In the genomic region with DNA sequence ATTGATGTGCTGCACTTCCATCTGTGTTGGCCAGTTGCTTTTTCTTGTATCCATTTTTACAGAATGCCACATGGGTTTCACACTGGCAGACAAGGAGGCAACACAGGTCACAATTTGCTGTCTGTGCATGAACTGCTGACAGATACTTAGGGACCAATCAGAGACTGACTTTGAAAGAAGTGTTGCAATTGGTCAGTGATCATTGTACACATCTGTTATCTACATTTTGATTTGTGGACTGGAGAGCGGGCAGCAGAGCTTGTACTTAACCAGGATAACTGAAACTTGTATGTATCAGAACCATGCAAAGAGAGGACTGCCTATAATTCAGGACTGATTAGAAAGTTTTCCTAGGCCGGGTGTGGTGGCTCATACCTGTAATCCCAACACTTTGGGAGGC, we compare ENCODE assay signal across 19 cellular contexts. TPM values are rescaled to one million over a fixed set of nuclear protein-coding genes. Genes with fewer than 3 reads are reported as not detected.
DNase-seq lines count a peak whose midpoint lies in the region; FAIRE-seq and TF ChIP-seq lines count a peak whose summit lies in the region.
"Had no signal": no experiment of that assay in that cellular context is flagged by ENCODE, and none has a peak within 500 bp of the region (broad histone marks: within the 10 kb centered on the region; RNA-seq: fewer than 3 reads in every experiment).

No MANE protein-coding gene starts in this region.

- peak; percentile 90 for FAIRE-seq in G401.6 (lab: Jason Lieb, UNC)
- FAIRE-seq: GM19239 had no signal

- intact Hi-C loops in OCI-LY7 (cut with micrococcal nuclease; ENCODE audit: unreplicated experiment) = no loop called here
- intact Hi-C loops in activated T-helper 2 cell treated with anti-CD3 and anti-CD28 coated beads, Interferon-gamma antibody, Interleukin-2, Interleukin-4, amounts not matched to agents 10 μg/mL and 5 μg/mL and 100 μg/mL, durations not matched to agents 14 hours and 24 hours and 36 hours (cut with micrococcal nuclease) = no loop called here

- POLR2A ChIA-PET in OCI-LY7 (lab: Charles Lee) = no interaction called here

- H3K4me3 Mint-ChIP-seq in activated T-helper 2 cell treated with anti-CD3 and anti-CD28 coated beads, Interferon-gamma antibody, Interleukin-2, Interleukin-4, amounts not matched to agents 10 μg/mL and 5 μg/mL and 100 μg/mL, durations not matched to agents 14 hours and 24 hours and 36 hours (ENCODE audit: low read depth) = no peak overlapping the region
- no peak overlapping the region for H3K4me3 Mint-ChIP-seq in glutamatergic neuron (ENCODE audit: unreplicated experiment)
- H3K4me3 Mint-ChIP-seq: activated T-helper 1 cell treated with anti-CD3 and anti-CD28 coated beads, Interleukin-12 subunit alpha, Interleukin-12 subunit beta, Interleukin-2, Interleukin-4 antibody, amounts not matched to agents 30 ng/mL and 10 ng/mL and 1 ng/mL, durations not matched to agents 14 hours and 24 hours and 36 hours; immature natural killer cell had no signal

- no peak overlapping the region for H3K4me2 ChIP-seq in OCI-LY7 (ENCODE audit: low read length)
- H3K4me2 ChIP-seq: BLaER1, KMS-11 had no signal

- DNase-seq in OCI-LY7 (ENCODE audit: low spot score) = peak; percentile 52
- peak; percentile 56 for DNase-seq in dermis blood vessel endothelial cell
- DNase-seq in activated effector memory CD4-positive, alpha-beta T cell treated with anti-CD3 and anti-CD28 coated beads, Interleukin-2, amount 50 U/mL, for 16 hours = no peak
- no peak for DNase-seq in activated T-helper 2 cell treated with anti-CD3 and anti-CD28 coated beads, Interferon-gamma antibody, Interleukin-2, Interleukin-4, amounts not matched to agents 10 μg/mL and 5 μg/mL and 100 μg/mL, durations not matched to agents 14 hours and 24 hours and 36 hours (ENCODE audit: low spot score)
- no peak for DNase-seq in DMS153 (lab: John Stamatoyannopoulos, UW)
- no peak for DNase-seq in glutamatergic neuron
- DNase-seq: esophagus squamous epithelium; GOT3; immature natural killer cell; NCI-H2171; stimulated activated CD4-positive, alpha-beta T cell treated with anti-CD3 and anti-CD28 coated beads, Interleukin-12 subunit alpha, Interleukin-12 subunit beta, amount 100 ng/mL, for 4 hours; stimulated activated CD8-positive, alpha-beta memory T cell treated with anti-CD3 and anti-CD28 coated beads, Interleukin-4, amount 100 ng/mL, for 48 hours; upper lobe of right lung had no signal

- no peaks in the 10 kb centered on the region for H4K20me1 ChIP-seq in OCI-LY7 (ENCODE audit: insufficient read depth, low read length)

- no peak overlapping the region; the same call in 1 of the 2 replicates for H2AFZ ChIP-seq in OCI-LY7 (ENCODE audit: low read length)

- H3K9me3 ChIP-seq in OCI-LY7 (ENCODE audit: low read length) = no peaks in the 10 kb centered on the region
- H3K9me3 ChIP-seq: BLaER1, esophagus squamous epithelium, upper lobe of right lung had no signal

- no peaks in the 10 kb centered on the region for H3K9me3 Mint-ChIP-seq in activated T-helper 2 cell treated with anti-CD3 and anti-CD28 coated beads, Interferon-gamma antibody, Interleukin-2, Interleukin-4, amounts not matched to agents 10 μg/mL and 5 μg/mL and 100 μg/mL, durations not matched to agents 14 hours and 24 hours and 36 hours
- H3K9me3 Mint-ChIP-seq in glutamatergic neuron (ENCODE audit: unreplicated experiment) = no peaks in the 10 kb centered on the region
- H3K9me3 Mint-ChIP-seq: activated T-helper 1 cell treated with anti-CD3 and anti-CD28 coated beads, Interleukin-12 subunit alpha, Interleukin-12 subunit beta, Interleukin-2, Interleukin-4 antibody, amounts not matched to agents 30 ng/mL and 10 ng/mL and 1 ng/mL, durations not matched to agents 14 hours and 24 hours and 36 hours; immature natural killer cell had no signal

- H3K27ac ChIP-seq in 22Rv1 (peak overlapping the region; percentile 23), OCI-LY7 (ENCODE audit: low read depth, low read length, poor library complexity, severe bottlenecking) (no peak overlapping the region)
- H3K27ac ChIP-seq: BLaER1, esophagus squamous epithelium, KMS-11, upper lobe of right lung had no signal

- BruUV-seq in OCI-LY7 (replicated peaks; lab: Mats Ljungman, UMichigan) = no TSS peak

- H3K79me2 ChIP-seq in OCI-LY7 (ENCODE audit: insufficient read depth, low read depth, low read length) = no peaks in the 10 kb centered on the region

- H3K27me3 Mint-ChIP-seq in activated T-helper 2 cell treated with anti-CD3 and anti-CD28 coated beads, Interferon-gamma antibody, Interleukin-2, Interleukin-4, amounts not matched to agents 10 μg/mL and 5 μg/mL and 100 μg/mL, durations not matched to agents 14 hours and 24 hours and 36 hours (ENCODE audit: low read depth) = no peaks in the 10 kb centered on the region
- peaks cover 2% of the 10 kb centered on the region for H3K27me3 Mint-ChIP-seq in glutamatergic neuron (ENCODE audit: unreplicated experiment)

- H3K4me1 ChIP-seq in OCI-LY7 (ENCODE audit: insufficient read depth, low read length, poor library complexity, severe bottlenecking) = no peaks in the 10 kb centered on the region
- H3K4me1 ChIP-seq: upper lobe of right lung had no signal

- no peaks in the 10 kb centered on the region for H3K36me3 ChIP-seq in OCI-LY7 (ENCODE audit: insufficient read depth, low read length)
- H3K36me3 ChIP-seq: upper lobe of right lung had no signal

- no peaks in the 10 kb centered on the region for H3K9me2 ChIP-seq in OCI-LY7 (ENCODE audit: insufficient read depth, low read length)

- H3K27ac Mint-ChIP-seq in activated T-helper 2 cell treated with anti-CD3 and anti-CD28 coated beads, Interferon-gamma antibody, Interleukin-2, Interleukin-4, amounts not matched to agents 10 μg/mL and 5 μg/mL and 100 μg/mL, durations not matched to agents 14 hours and 24 hours and 36 hours = no peak overlapping the region
- no peak overlapping the region for H3K27ac Mint-ChIP-seq in glutamatergic neuron (ENCODE audit: unreplicated experiment)
- H3K27ac Mint-ChIP-seq: activated T-helper 1 cell treated with anti-CD3 and anti-CD28 coated beads, Interleukin-12 subunit alpha, Interleukin-12 subunit beta, Interleukin-2, Interleukin-4 antibody, amounts not matched to agents 30 ng/mL and 10 ng/mL and 1 ng/mL, durations not matched to agents 14 hours and 24 hours and 36 hours had no signal

- H3K4me1 Mint-ChIP-seq in activated T-helper 2 cell treated with anti-CD3 and anti-CD28 coated beads, Interferon-gamma antibody, Interleukin-2, Interleukin-4, amounts not matched to agents 10 μg/mL and 5 μg/mL and 100 μg/mL, durations not matched to agents 14 hours and 24 hours and 36 hours (ENCODE audit: low read depth) = peaks cover 1% of the 10 kb centered on the region
- peaks cover 7% of the 10 kb centered on the region for H3K4me1 Mint-ChIP-seq in glutamatergic neuron (ENCODE audit: low read depth, unreplicated experiment)

- CTCF ChIA-PET in OCI-LY7 (lab: Charles Lee; ENCODE audit: unreplicated experiment) = no interaction called here

- H3K36me3 Mint-ChIP-seq in activated T-helper 2 cell treated with anti-CD3 and anti-CD28 coated beads, Interferon-gamma antibody, Interleukin-2, Interleukin-4, amounts not matched to agents 10 μg/mL and 5 μg/mL and 100 μg/mL, durations not matched to agents 14 hours and 24 hours and 36 hours (ENCODE audit: low read depth) = no peaks in the 10 kb centered on the region
- H3K36me3 Mint-ChIP-seq in glutamatergic neuron (ENCODE audit: unreplicated experiment) = no peaks in the 10 kb centered on the region

- no peak overlapping the region for H3K4me3 ChIP-seq in OCI-LY7 (ENCODE audit: low read depth, low read length, poor library complexity, severe bottlenecking)
- H3K4me3 ChIP-seq: BLaER1, esophagus squamous epithelium, upper lobe of right lung had no signal

- TF ChIP-seq CTCF in 22Rv1 (IDR thresholded peaks at IDR 0.05) (no peak), OCI-LY7 (conservative IDR thresholded peaks at IDR 0.05; ENCODE audit: low read length) (no peak), glutamatergic neuron (IDR thresholded peaks at IDR 0.05; ENCODE audit: partially characterized antibody, unreplicated experiment) (no peak)

RNA-seq across cellular contexts. Expression of gene PRR5, which starts 21.8 kb away (rescaled TPM):
- total RNA-seq in OCI-LY7 (2014; rRNA removed; shearing (Covaris generic)) = 0.19 and 0.44 TPM in 2 replicates
- total RNA-seq in OCI-LY7 (2022) (1.5 and 1.8 TPM in 2 replicates), dermis blood vessel endothelial cell (12.4 and 13.6 TPM in 2 replicates), glutamatergic neuron (ENCODE audit: unreplicated experiment) (17.5 TPM)
- 19.8 TPM in 2 replicates for total RNA-seq in activated T-helper 2 cell treated with anti-CD3 and anti-CD28 coated beads, Interferon-gamma antibody, Interleukin-2, Interleukin-4, amounts not matched to agents 10 μg/mL and 5 μg/mL and 100 μg/mL, durations not matched to agents 14 hours and 24 hours and 36 hours

RNA-seq across cellular contexts. Expression of gene ARHGAP8, which starts 28.6 kb away (rescaled TPM):
- not detected in 2 replicates for total RNA-seq in OCI-LY7 (2014; rRNA removed; shearing (Covaris generic))
- not detected in 2 replicates for total RNA-seq in OCI-LY7 (2022)
- 0.09 TPM in 1 of 2 replicates, not detected in the other for total RNA-seq in dermis blood vessel endothelial cell
- total RNA-seq in activated T-helper 2 cell treated with anti-CD3 and anti-CD28 coated beads, Interferon-gamma antibody, Interleukin-2, Interleukin-4, amounts not matched to agents 10 μg/mL and 5 μg/mL and 100 μg/mL, durations not matched to agents 14 hours and 24 hours and 36 hours = 0.30 and 1.1 TPM in 2 replicates
- 0.59 TPM for total RNA-seq in glutamatergic neuron (ENCODE audit: unreplicated experiment)

Comparison
In these comparisons a context has a peak if more than half of its experiments do, and no peak if none do; other contexts are left out.
1. DNase-seq: peak in OCI-LY7 (single experiment) and dermis blood vessel endothelial cell (single experiment); none in activated effector memory CD4-positive, alpha-beta T cell treated with anti-CD3 and anti-CD28 coated beads, Interleukin-2, amount 50 U/mL, for 16 hours (single experiment), activated T-helper 2 cell treated with anti-CD3 and anti-CD28 coated beads, Interferon-gamma antibody, Interleukin-2, Interleukin-4, amounts not matched to agents 10 μg/mL and 5 μg/mL and 100 μg/mL, durations not matched to agents 14 hours and 24 hours and 36 hours (single experiment), DMS153 (single experiment) and glutamatergic neuron (single experiment).